18 cellular contexts compared by ENCODE assay signal in the genomic region with DNA sequence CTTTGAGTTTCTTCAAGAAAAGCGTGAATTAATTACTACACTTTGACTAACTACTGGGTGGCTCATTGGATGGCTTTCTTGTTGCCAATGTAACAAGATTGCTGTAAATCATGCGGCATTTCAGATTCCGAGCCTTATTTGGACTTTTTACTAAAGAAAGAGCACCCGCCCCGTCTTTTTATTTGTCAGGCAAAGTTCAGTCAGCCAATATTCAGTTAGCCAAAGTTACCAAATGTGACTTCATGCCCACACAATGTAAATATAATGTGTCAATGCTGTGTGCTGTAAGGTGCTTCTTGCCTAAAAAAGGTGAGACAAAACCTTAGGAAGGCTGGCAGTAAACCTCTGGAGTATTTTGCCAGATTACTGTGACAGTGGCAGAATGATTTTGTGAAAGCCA. TPM values are rescaled to one million over a fixed set of nuclear protein-coding genes. Genes with fewer than 3 reads are reported as not detected.
A peak's percentile ranks its signal among the peaks of the same experiment; 100 is the strongest.
DNase-seq lines count a peak whose midpoint lies in the region; ATAC-seq and TF ChIP-seq lines count a peak whose summit lies in the region.
"Had no signal": no experiment of that assay in that cellular context is flagged by ENCODE, and none has a peak within 500 bp of the region (broad histone marks: within the 10 kb centered on the region; RNA-seq: fewer than 3 reads in every experiment).

No MANE protein-coding gene starts in this region.

- TF ChIP-seq POLR2A in uterus (IDR thresholded peaks at IDR 0.05) = no peak

- no peaks in the 10 kb centered on the region for H3K27me3 Mint-ChIP-seq in natural killer cell (ENCODE audit: low read depth in 2 of 2)
- no peaks in the 10 kb centered on the region for H3K27me3 Mint-ChIP-seq in natural killer cell treated with Interleukin-12 subunit alpha and Interleukin-12 subunit beta and Interleukin-15 and Interleukin-18, amount 100 ng/mL, for 72 hours
- H3K27me3 Mint-ChIP-seq in activated B cell treated with CpG ODN at 0.5 μM for 24 hours = no peaks in the 10 kb centered on the region

- H3K4me3 Mint-ChIP-seq in natural killer cell = no peak overlapping the region
- no peak overlapping the region for H3K4me3 Mint-ChIP-seq in natural killer cell treated with Interleukin-12 subunit alpha and Interleukin-12 subunit beta and Interleukin-15 and Interleukin-18, amount 100 ng/mL, for 72 hours
- H3K4me3 Mint-ChIP-seq in activated B cell treated with CpG ODN at 0.5 μM for 24 hours = no peak overlapping the region
- H3K4me3 Mint-ChIP-seq: endodermal cell had no signal

- CTCF ChIA-PET in activated B cell treated with CpG ODN at 0.5 μM for 24 hours (lab: Charles Lee) = no interaction called here

- H3K27me3 ChIP-seq in uterus = no peaks in the 10 kb centered on the region
- H3K27me3 ChIP-seq: pancreas had no signal

- no peaks in the 10 kb centered on the region for H3K4me1 ChIP-seq in uterus
- H3K4me1 ChIP-seq: pancreas had no signal

- no peak for TF ChIP-seq CTCF in natural killer cell (IDR thresholded peaks at IDR 0.05)
- no peak for TF ChIP-seq CTCF in activated B cell treated with CpG ODN at 0.5 μM for 24 hours (IDR thresholded peaks at IDR 0.05)
- TF ChIP-seq CTCF in uterus (IDR thresholded peaks at IDR 0.05) = no peak

- ATAC-seq in natural killer cell = no peak
- ATAC-seq in natural killer cell treated with Interleukin-12 subunit alpha and Interleukin-12 subunit beta and Interleukin-15 and Interleukin-18, amount 100 ng/mL, for 72 hours = no peak
- no peak for ATAC-seq in activated B cell treated with CpG ODN at 0.5 μM for 24 hours (ENCODE audit: low read depth)
- ATAC-seq in HG02938 (IDR thresholded peaks at IDR 0.05; ENCODE audit: unreplicated experiment) = no peak
- no peak for ATAC-seq in GM18867 (IDR thresholded peaks at IDR 0.05; ENCODE audit: unreplicated experiment)
- ATAC-seq: pancreas had no signal

- H3K27ac Mint-ChIP-seq in natural killer cell (peak overlapping the region; percentile 84 to 89), activated B cell treated with CpG ODN at 0.5 μM for 24 hours (peak overlapping the region; percentile 35)
- H3K27ac Mint-ChIP-seq in natural killer cell treated with Interleukin-12 subunit alpha and Interleukin-12 subunit beta and Interleukin-15 and Interleukin-18, amount 100 ng/mL, for 72 hours = no peak overlapping the region

- no peaks in the 10 kb centered on the region for H3K36me3 ChIP-seq in uterus
- H3K36me3 ChIP-seq: pancreas had no signal

- intact Hi-C loops in natural killer cell (cut with micrococcal nuclease) = no loop called here
- intact Hi-C loops in activated B cell treated with CpG ODN at 0.5 μM for 24 hours (cut with micrococcal nuclease) = loop anchor here (1.0 kb wide), 1 partner anchor 7 kb away; no protein-coding TSS in a partner anchor
- intact Hi-C loops in uterus (cut with DNase I; ENCODE audit: low total_unique reads) = no loop called here

- H3K9me3 Mint-ChIP-seq in natural killer cell (no peaks in the 10 kb centered on the region), activated B cell treated with CpG ODN at 0.5 μM for 24 hours (no peaks in the 10 kb centered on the region)
- peaks cover 6% of the 10 kb centered on the region for H3K9me3 Mint-ChIP-seq in natural killer cell treated with Interleukin-12 subunit alpha and Interleukin-12 subunit beta and Interleukin-15 and Interleukin-18, amount 100 ng/mL, for 72 hours
- H3K9me3 Mint-ChIP-seq: endodermal cell had no signal

- peaks cover 88 to 96% of the 10 kb centered on the region in 2 donors for H3K4me1 Mint-ChIP-seq in natural killer cell
- H3K4me1 Mint-ChIP-seq in natural killer cell treated with Interleukin-12 subunit alpha and Interleukin-12 subunit beta and Interleukin-15 and Interleukin-18, amount 100 ng/mL, for 72 hours (ENCODE audit: low read depth in 2 of 2) = peaks cover 71 to 87% of the 10 kb centered on the region in 2 donors
- H3K4me1 Mint-ChIP-seq in activated B cell treated with CpG ODN at 0.5 μM for 24 hours = peaks cover 97% of the 10 kb centered on the region

- no peak overlapping the region for H3K4me3 ChIP-seq in uterus
- H3K4me3 ChIP-seq: pancreas had no signal

- DNase-seq in natural killer cell = no peak
- no peak for DNase-seq in natural killer cell treated with Interleukin-12 subunit alpha and Interleukin-12 subunit beta and Interleukin-15 and Interleukin-18, amount 100 ng/mL, for 72 hours (ENCODE audit: low spot score)
- DNase-seq in activated B cell treated with CpG ODN at 0.5 μM for 24 hours = no peak
- DNase-seq in lung microvascular endothelial cell (ENCODE audit: low read depth in 2 of 2) = peak; percentile 41 to 57
- no peak for DNase-seq in uterus
- no peak for DNase-seq in activated naive CD4-positive, alpha-beta T cell (lab: John Stamatoyannopoulos, UW)
- DNase-seq: activated CD4-positive, CD25-positive, alpha-beta regulatory T cell treated with anti-CD3 and anti-CD28 coated beads, Interleukin-2, amount 50 U/mL, for 72 hours; activated effector memory CD4-positive, alpha-beta T cell treated with Interleukin-2 at 50 U/mL for 16 hours; anterior cingulate cortex; hippocampal formation; NCI-H1417; NCI-H526 treated with DMSO at 0.1 percent for 48 hours; pancreas; stimulated activated CD4-positive, alpha-beta T cell treated with anti-CD3 and anti-CD28 coated beads, Interleukin-2, amount 100 ng/mL, for 48 hours had no signal

- H3K27ac ChIP-seq in uterus = peak overlapping the region; percentile 20 to 61
- H3K27ac ChIP-seq: pancreas had no signal

- POLR2A ChIA-PET in activated B cell treated with CpG ODN at 0.5 μM for 24 hours (lab: Charles Lee) = interaction anchor here (1.3 kb wide), 1 partner anchor 10 kb away, joined by 5 read pairs; no protein-coding TSS in a partner anchor

- H3K9me3 ChIP-seq in uterus = no peaks in the 10 kb centered on the region
- H3K9me3 ChIP-seq: pancreas had no signal

- H3K36me3 Mint-ChIP-seq in natural killer cell = no peaks in the 10 kb centered on the region
- peaks cover 37% of the 10 kb centered on the region for H3K36me3 Mint-ChIP-seq in natural killer cell treated with Interleukin-12 subunit alpha and Interleukin-12 subunit beta and Interleukin-15 and Interleukin-18, amount 100 ng/mL, for 72 hours
- peaks cover 49% of the 10 kb centered on the region for H3K36me3 Mint-ChIP-seq in activated B cell treated with CpG ODN at 0.5 μM for 24 hours (ENCODE audit: low read depth)

RNA-seq across cellular contexts. Expression of a gene that starts 14.8 kb away (rescaled TPM):
- 100 to 1,000 TPM; 123 to 157 (median 148) TPM for total RNA-seq in natural killer cell
- 10 to 100 TPM; 63.3 to 74.0 TPM for total RNA-seq in natural killer cell treated with Interleukin-12 subunit alpha and Interleukin-12 subunit beta and Interleukin-15 and Interleukin-18, amount 100 ng/mL, for 72 hours
- 64.9 and 69.2 TPM in 2 replicates for total RNA-seq in activated B cell treated with CpG ODN at 0.5 μM for 24 hours
- total RNA-seq in lung microvascular endothelial cell = 95.5 and 119 TPM in 2 replicates
- 10 to 100 TPM; 12.4 to 56.0 (median 22.5) TPM for total RNA-seq in uterus
- total RNA-seq: HT-29 had no signal

Comparison
In these comparisons a context has a peak if more than half of its experiments do, and no peak if none do; other contexts are left out.
1. H3K27ac Mint-ChIP-seq: peak in natural killer cell (2 of 2) and activated B cell treated with CpG ODN at 0.5 μM for 24 hours (single experiment); none in natural killer cell treated with Interleukin-12 subunit alpha and Interleukin-12 subunit beta and Interleukin-15 and Interleukin-18, amount 100 ng/mL, for 72 hours (0 of 2).
2. DNase-seq: peak in lung microvascular endothelial cell (2 of 2); none in natural killer cell (single experiment), natural killer cell treated with Interleukin-12 subunit alpha and Interleukin-12 subunit beta and Interleukin-15 and Interleukin-18, amount 100 ng/mL, for 72 hours (single experiment), activated B cell treated with CpG ODN at 0.5 μM for 24 hours (single experiment), uterus (0 of 2) and activated naive CD4-positive, alpha-beta T cell (0 of 4).